Comparison of ENCODE assay signal across 8 cellular contexts in the genomic region with DNA sequence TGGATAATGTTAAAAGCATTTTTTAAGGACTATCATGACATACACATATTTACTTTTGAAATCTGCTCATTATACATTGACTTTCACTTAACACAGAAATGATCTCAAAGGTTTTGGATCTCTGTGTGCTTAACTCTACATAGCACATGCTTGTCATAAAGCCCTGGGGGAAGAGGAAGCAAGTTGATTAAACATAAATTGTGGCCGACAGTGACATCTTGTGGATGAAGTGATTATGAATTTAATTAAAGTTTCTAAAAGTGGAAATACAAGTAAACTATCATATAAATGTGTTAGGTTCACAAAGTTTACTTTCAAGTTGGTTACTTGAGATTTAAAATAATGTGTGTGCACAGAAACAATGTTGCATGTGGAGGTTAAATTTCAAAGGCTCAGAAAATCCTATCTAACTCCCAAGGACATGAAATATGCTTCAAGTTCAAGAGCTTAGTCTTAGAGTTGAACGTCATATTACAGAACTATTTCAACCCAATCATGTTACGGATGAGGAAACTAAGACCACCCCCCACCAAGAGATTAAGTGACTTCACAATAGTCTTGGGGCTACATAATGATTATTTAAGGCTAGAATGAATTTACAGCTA.
DNase-seq lines count a peak whose midpoint lies in the region; ATAC-seq, FAIRE-seq and TF ChIP-seq lines count a peak whose summit lies in the region.

No MANE protein-coding gene starts in this region.

- no peaks in the 10 kb centered on the region for H3K36me3 Mint-ChIP-seq in CD4-positive, alpha-beta memory T cell

- H3K27me3 ChIP-seq in CD4-positive, alpha-beta memory T cell (ENCODE audit: insufficient read depth, low read length): no peaks in the 10 kb centered on the region
- no peaks in the 10 kb centered on the region for H3K27me3 ChIP-seq in keratinocyte (ENCODE audit: control insufficient read depth, extremely low read depth, insufficient read depth, low read length)

- POLR2A ChIA-PET in CD4-positive, alpha-beta memory T cell (lab: Charles Lee; ENCODE audit: partially characterized antibody): no interaction called here

- H3K36me3 ChIP-seq in CD4-positive, alpha-beta memory T cell (ENCODE audit: insufficient read depth, low read length): no peaks in the 10 kb centered on the region
- H3K36me3 ChIP-seq in keratinocyte (ENCODE audit: control insufficient read depth in 2 of 2, extremely low read depth in 1 of 2, insufficient read depth in 2 of 2, low read length in 2 of 2): no peaks in the 10 kb centered on the region

- intact Hi-C loops in CD4-positive, alpha-beta memory T cell (cut with micrococcal nuclease): loop anchor here (1.0 to 10.0 kb wide), 5 partner anchors 827 to 1777 kb away; no protein-coding TSS in a partner anchor
- intact Hi-C loops in posterior cingulate gyrus (cut with DNase I): loop anchor here (2.0 to 10.0 kb wide), 2 partner anchors 1617 to 1777 kb away; no protein-coding TSS in a partner anchor

- no peak overlapping the region for H3K27ac ChIP-seq in CD4-positive, alpha-beta memory T cell (ENCODE audit: low read depth, low read length)
- no peak overlapping the region for H3K27ac ChIP-seq in keratinocyte (ENCODE audit: control insufficient read depth, insufficient read depth, low read length)

- H3K9me3 ChIP-seq in CD4-positive, alpha-beta memory T cell (ENCODE audit: control insufficient read depth in 1 of 2, low read length in 2 of 2): no peaks in the 10 kb centered on the region
- H3K9me3 ChIP-seq in keratinocyte (ENCODE audit: control insufficient read depth, low read depth, low read length): no peaks in the 10 kb centered on the region

- in situ Hi-C loops in astrocyte of the cerebellum (cut with HindIII; ENCODE audit: low sequenced_read_pairs): no loop called here

- H3K4me1 ChIP-seq in CD4-positive, alpha-beta memory T cell (ENCODE audit: insufficient read depth, low read length): no peaks in the 10 kb centered on the region
- H3K4me1 ChIP-seq in keratinocyte (ENCODE audit: control insufficient read depth, extremely low read depth, insufficient read depth, low read length): no peaks in the 10 kb centered on the region

- H3K9me1 ChIP-seq in keratinocyte (ENCODE audit: control insufficient read depth, extremely low read depth, insufficient read depth, low read length): no peaks in the 10 kb centered on the region

- no peak overlapping the region for H3K4me3 ChIP-seq in CD4-positive, alpha-beta memory T cell (ENCODE audit: low read length in 2 of 2)
- no peak overlapping the region for H3K4me3 ChIP-seq in astrocyte of the cerebellum (ENCODE audit: low read depth, low read length)
- H3K4me3 ChIP-seq in keratinocyte (ENCODE audit: control insufficient read depth in 2 of 3, extremely low read depth in 1 of 3, insufficient read depth in 2 of 3, low read depth in 1 of 3, low read length in 3 of 3): no peak overlapping the region

- peak; percentile 16 for TF ChIP-seq CTCF in astrocyte of the cerebellum (IDR thresholded peaks at IDR 0.05; ENCODE audit: low read depth, low read length, missing control alignments)
- peak in 2 of 3 experiments; percentile 15 to 27 for TF ChIP-seq CTCF in keratinocyte (optimal IDR thresholded peaks at IDR 0.05 in 1 of 3, IDR thresholded peaks at IDR 0.05 in 1 of 3, conservative IDR thresholded peaks at IDR 0.05 in 1 of 3; ENCODE audit: extremely low read depth in 1 of 3, insufficient read depth in 2 of 3, low read length in 3 of 3)

- H3K27ac Mint-ChIP-seq in CD4-positive, alpha-beta memory T cell: no peak overlapping the region

- peak; percentile 71 for FAIRE-seq in keratinocyte (lab: Jason Lieb, UNC)

- CTCF ChIA-PET in CD4-positive, alpha-beta memory T cell (lab: Charles Lee; ENCODE audit: partially characterized antibody): interaction anchor here (1.0 to 3.0 kb wide), 6 partner anchors 10 to 1777 kb away, joined by 3 to 30 read pairs (median 4); no protein-coding TSS in a partner anchor

- no peaks in the 10 kb centered on the region for H4K20me1 ChIP-seq in keratinocyte (ENCODE audit: control insufficient read depth, extremely low read depth, insufficient read depth, low read length)

- H3K9me3 Mint-ChIP-seq in CD4-positive, alpha-beta memory T cell: no peaks in the 10 kb centered on the region

- DNase-seq in CD4-positive, alpha-beta memory T cell: peak in 4 of 5 donors; percentile 45 to 48 (median 48)
- DNase-seq in NCI-H146 treated with DMSO at 0.1 percent for 48 hours (lab: John Stamatoyannopoulos, UW; ENCODE audit: unreplicated experiment) (peak; percentile 59), astrocyte of the cerebellum (ENCODE audit: low read depth) (peak; percentile 45), keratinocyte (ENCODE audit: low read depth, low spot score) (peak; percentile 23), posterior cingulate gyrus (no peak)

- no peak overlapping the region for H2AFZ ChIP-seq in keratinocyte (ENCODE audit: control insufficient read depth, low read length)

- H3K27me3 Mint-ChIP-seq in CD4-positive, alpha-beta memory T cell: peaks cover 9 to 13% of the 10 kb centered on the region in 2 donors

- H3K9ac ChIP-seq in keratinocyte (ENCODE audit: control insufficient read depth, extremely low read depth, insufficient read depth, low read length): no peak overlapping the region

- dilution Hi-C loops in keratinocyte (cut with MboI; ENCODE audit: extremely low pct_ligation_motif_present, low sequenced_read_pairs): no loop called here

- ATAC-seq in GM18519 (IDR thresholded peaks at IDR 0.05; ENCODE audit: low FRiP score, unreplicated experiment) (peak; percentile 40), GM19455 (IDR thresholded peaks at IDR 0.05; ENCODE audit: unreplicated experiment) (no peak), GM19397 (IDR thresholded peaks at IDR 0.05; ENCODE audit: unreplicated experiment) (no peak)

- no peaks in the 10 kb centered on the region for H3K79me2 ChIP-seq in keratinocyte (ENCODE audit: control insufficient read depth, insufficient read depth, low read length)

- H3K4me1 Mint-ChIP-seq in CD4-positive, alpha-beta memory T cell: no peaks in the 10 kb centered on the region

- no peak overlapping the region for H3K4me2 ChIP-seq in keratinocyte (ENCODE audit: control insufficient read depth, extremely low read depth, insufficient read depth, low read depth, low read length)

- no peak overlapping the region for H3K4me3 Mint-ChIP-seq in CD4-positive, alpha-beta memory T cell

Comparison
In these comparisons a context has a peak if more than half of its experiments do, and no peak if none do; other contexts are left out.
1. DNase-seq: peak in CD4-positive, alpha-beta memory T cell (4 of 5), NCI-H146 treated with DMSO at 0.1 percent for 48 hours (single experiment), astrocyte of the cerebellum (single experiment) and keratinocyte (single experiment); none in posterior cingulate gyrus (0 of 10).